Comparison of ENCODE assay signal across 16 cellular contexts in the genomic region with DNA sequence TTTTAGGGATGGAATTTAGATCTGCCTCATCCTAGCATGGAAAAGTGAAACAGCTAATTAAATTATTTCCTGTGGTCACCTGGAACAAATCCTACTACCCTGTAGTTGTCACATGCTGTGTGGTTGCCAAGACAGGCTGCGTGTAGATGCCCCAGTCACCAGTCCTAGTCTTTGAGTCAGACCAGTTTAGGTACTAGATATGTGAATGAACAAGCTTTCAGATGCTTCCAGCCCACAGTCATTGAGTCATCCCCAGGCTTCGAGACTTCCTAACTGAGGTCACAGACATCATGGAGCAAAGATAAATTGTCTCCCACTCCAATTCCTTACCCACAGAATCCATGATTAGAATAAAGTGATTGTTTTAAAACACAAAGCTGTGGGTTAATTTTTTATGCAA. TPM values are rescaled to one million over a fixed set of nuclear protein-coding genes. Genes with fewer than 3 reads are reported as not detected.
DNase-seq lines count a peak whose midpoint lies in the region; ATAC-seq lines count a peak whose summit lies in the region.
"Had no signal": no experiment of that assay in that cellular context is flagged by ENCODE, and none has a peak within 500 bp of the region (broad histone marks: within the 10 kb centered on the region; RNA-seq: fewer than 3 reads in every experiment).

No MANE protein-coding gene starts in this region.

- POLR2A ChIA-PET in activated CD4-positive, alpha-beta T cell treated with anti-CD3 and anti-CD28 coated beads for 36 hours (lab: Charles Lee): no interaction called here

- no peaks in the 10 kb centered on the region for H3K36me3 Mint-ChIP-seq in activated CD4-positive, alpha-beta T cell treated with anti-CD3 and anti-CD28 coated beads for 36 hours (ENCODE audit: low read depth)

- CTCF ChIA-PET in activated CD4-positive, alpha-beta T cell treated with anti-CD3 and anti-CD28 coated beads for 36 hours (lab: Charles Lee): no interaction called here

- no peak overlapping the region for H3K4me2 ChIP-seq in mesenchymal stem cell (ENCODE audit: low read length, poor library complexity, severe bottlenecking)

- no peaks in the 10 kb centered on the region for H3K4me1 Mint-ChIP-seq in activated CD4-positive, alpha-beta T cell treated with anti-CD3 and anti-CD28 coated beads for 36 hours

- H2AK5ac ChIP-seq in mesenchymal stem cell (ENCODE audit: low read length, severe bottlenecking): no peak overlapping the region

- peaks cover 0 to 5% of the 10 kb centered on the region in 2 experiments for H3K36me3 ChIP-seq in mesenchymal stem cell (ENCODE audit: control insufficient read depth in 1 of 2, insufficient read depth in 2 of 2, low read depth in 1 of 2, low read length in 2 of 2)

- peaks cover 1% of the 10 kb centered on the region for H3K4me1 ChIP-seq in mesenchymal stem cell (ENCODE audit: control insufficient read depth, insufficient read depth, low read depth, low read length)

- H4K8ac ChIP-seq in mesenchymal stem cell (ENCODE audit: low read length): no peak overlapping the region

- no peak overlapping the region for H2BK15ac ChIP-seq in mesenchymal stem cell (ENCODE audit: low read depth, poor library complexity, severe bottlenecking)

- ATAC-seq in HG02571 (IDR thresholded peaks at IDR 0.05; ENCODE audit: unreplicated experiment): no peak
- ATAC-seq in activated CD4-positive, alpha-beta T cell treated with anti-CD3 and anti-CD28 coated beads for 36 hours: no peak
- ATAC-seq: activated naive CD4-positive, alpha-beta T cell treated with anti-CD3 and anti-CD28 coated beads, Interleukin-2, amount 50 U/mL, for 72 hours; left colon; sciatic nerve had no signal

- H4K91ac ChIP-seq in mesenchymal stem cell (ENCODE audit: low read length): no peak overlapping the region

- DNase-seq in COLO829 (ENCODE audit: low spot score): peak; percentile 64
- peak; percentile 70 for DNase-seq in NCI-H226
- peak; percentile 5 for DNase-seq in dermis blood vessel endothelial cell
- peak; percentile 37 for DNase-seq in mesenchymal stem cell
- no peak for DNase-seq in NAMALWA (ENCODE audit: low spot score)
- DNase-seq in activated CD4-positive, alpha-beta T cell treated with anti-CD3 and anti-CD28 coated beads for 36 hours: no peak
- DNase-seq in putamen (ENCODE audit: low spot score): no peak
- DNase-seq: left colon, NCI-H1436 treated with DMSO at 0.1 percent for 48 hours, NCI-H524 treated with DMSO at 0.1 percent for 48 hours, SHP77 treated with DMSO at 0.1 percent for 48 hours had no signal

- H3K27me3 Mint-ChIP-seq in activated CD4-positive, alpha-beta T cell treated with anti-CD3 and anti-CD28 coated beads for 36 hours: no peaks in the 10 kb centered on the region
- H3K27me3 Mint-ChIP-seq: stimulated activated naive CD8-positive, alpha-beta T cell treated with anti-CD3 and anti-CD28 coated beads, Interleukin-15, Interleukin-2, amounts not matched to agents 100 ng/mL and 50 ng/mL, for 24 hours had no signal

- H3K27ac Mint-ChIP-seq in activated CD4-positive, alpha-beta T cell treated with anti-CD3 and anti-CD28 coated beads for 36 hours: no peak overlapping the region
- H3K27ac Mint-ChIP-seq: activated naive CD4-positive, alpha-beta T cell treated with anti-CD3 and anti-CD28 coated beads, Interleukin-2, amount 50 U/mL, for 72 hours; stimulated activated naive CD8-positive, alpha-beta T cell treated with anti-CD3 and anti-CD28 coated beads, Interleukin-15, Interleukin-2, amounts not matched to agents 100 ng/mL and 50 ng/mL, for 24 hours had no signal

- no peak overlapping the region for H3K4me3 Mint-ChIP-seq in activated CD4-positive, alpha-beta T cell treated with anti-CD3 and anti-CD28 coated beads for 36 hours
- H3K4me3 Mint-ChIP-seq: stimulated activated naive CD8-positive, alpha-beta T cell treated with anti-CD3 and anti-CD28 coated beads, Interleukin-15, Interleukin-2, amounts not matched to agents 100 ng/mL and 50 ng/mL, for 24 hours had no signal

- no peak overlapping the region for H2BK5ac ChIP-seq in mesenchymal stem cell (ENCODE audit: low read depth, low read length, poor library complexity, severe bottlenecking)

- no peak overlapping the region for H2AFZ ChIP-seq in mesenchymal stem cell (ENCODE audit: low read depth, low read length)

- 86% methylated on average over 1 of the region's 2 CpGs for WGBS in mesenchymal stem cell

- H3K14ac ChIP-seq in mesenchymal stem cell (ENCODE audit: low read length in 2 of 2): no peak overlapping the region

- H3K27me3 ChIP-seq in mesenchymal stem cell (ENCODE audit: control insufficient read depth in 1 of 2, insufficient read depth in 1 of 2, low read length in 2 of 2): no peaks in the 10 kb centered on the region

- H3K23ac ChIP-seq in mesenchymal stem cell (ENCODE audit: low read length in 2 of 2): no peak overlapping the region

- H3K9me3 ChIP-seq in mesenchymal stem cell (ENCODE audit: control insufficient read depth, low read length): no peaks in the 10 kb centered on the region

- H3K4ac ChIP-seq in mesenchymal stem cell (ENCODE audit: low read depth in 1 of 2, low read length in 2 of 2): no peak overlapping the region

- H2BK12ac ChIP-seq in mesenchymal stem cell (ENCODE audit: low read length in 2 of 2): no peak overlapping the region

- H3K4me3 ChIP-seq in mesenchymal stem cell (ENCODE audit: insufficient read depth in 1 of 2, low read depth in 1 of 2, low read length in 2 of 2): no peak overlapping the region
- H3K4me3 ChIP-seq: coronary artery had no signal

- H3K18ac ChIP-seq in mesenchymal stem cell (ENCODE audit: low read depth in 1 of 2, low read length in 2 of 2): no peak overlapping the region

- no peak overlapping the region for H3K9ac ChIP-seq in mesenchymal stem cell (ENCODE audit: low read length)

- H3K27ac ChIP-seq in mesenchymal stem cell (ENCODE audit: low read length, poor library complexity, severe bottlenecking): no peak overlapping the region
- H3K27ac ChIP-seq: coronary artery had no signal

- H2BK120ac ChIP-seq in mesenchymal stem cell (ENCODE audit: low read depth, low read length): no peak overlapping the region

- intact Hi-C loops in activated CD4-positive, alpha-beta T cell treated with anti-CD3 and anti-CD28 coated beads for 36 hours (cut with DNase I, micrococcal nuclease): no loop called here

- no peaks in the 10 kb centered on the region for H3K79me1 ChIP-seq in mesenchymal stem cell (replicated peaks; ENCODE audit: low read length, poor library complexity, severe bottlenecking)

- H3K9me3 Mint-ChIP-seq in activated CD4-positive, alpha-beta T cell treated with anti-CD3 and anti-CD28 coated beads for 36 hours (ENCODE audit: low read depth): peaks cover 3% of the 10 kb centered on the region

RNA-seq across cellular contexts. Expression of gene GRB14, which starts 35.8 kb away (rescaled TPM):
- 0.51 and 2.3 TPM in 2 replicates for total RNA-seq in dermis blood vessel endothelial cell
- 0.07 TPM for polyA plus RNA-seq in mesenchymal stem cell (2013, experiment 1 of 2)
- 0.07 TPM for polyA plus RNA-seq in mesenchymal stem cell (2013, experiment 2 of 2)
- not detected for total RNA-seq in activated CD4-positive, alpha-beta T cell treated with anti-CD3 and anti-CD28 coated beads for 36 hours
- total RNA-seq: activated naive CD4-positive, alpha-beta T cell treated with anti-CD3 and anti-CD28 coated beads, Interleukin-2, amount 50 U/mL, for 72 hours had no signal

Comparison
In these comparisons a context has a peak if more than half of its experiments do, and no peak if none do; other contexts are left out.
1. DNase-seq: peak in COLO829 (single experiment), NCI-H226 (single experiment), dermis blood vessel endothelial cell (single experiment) and mesenchymal stem cell (single experiment); none in NAMALWA (single experiment), activated CD4-positive, alpha-beta T cell treated with anti-CD3 and anti-CD28 coated beads for 36 hours (single experiment) and putamen (single experiment).